Comparison of ENCODE assay signal across 8 cellular contexts in genomic region chr19:5624154-5624663, GRCh38.
DNase-seq lines count a peak whose midpoint lies in the region; ATAC-seq lines count a peak whose summit lies in the region.

No MANE protein-coding gene starts in this region.

- peaks cover 66% of the 10 kb centered on the region for H3K36me3 Mint-ChIP-seq in central memory CD8-positive, alpha-beta T cell (ENCODE audit: insufficient read depth)
- H3K36me3 Mint-ChIP-seq in stimulated activated naive B cell treated with anti-CD40 and anti-IgM and Interleukin-4, amounts not matched to agents 10 μg/mL and 1 μg/mL and 100 μg/mL, for 72 hours = peaks cover 54 to 68% of the 10 kb centered on the region in 2 donors

- no peaks in the 10 kb centered on the region for H3K9me3 Mint-ChIP-seq in central memory CD8-positive, alpha-beta T cell
- H3K9me3 Mint-ChIP-seq in stimulated activated naive B cell treated with anti-CD40 and anti-IgM and Interleukin-4, amounts not matched to agents 10 μg/mL and 1 μg/mL and 100 μg/mL, for 72 hours = no peaks in the 10 kb centered on the region

- H3K27me3 Mint-ChIP-seq in central memory CD8-positive, alpha-beta T cell = no peaks in the 10 kb centered on the region
- H3K27me3 Mint-ChIP-seq in stimulated activated naive B cell treated with anti-CD40 and anti-IgM and Interleukin-4, amounts not matched to agents 10 μg/mL and 1 μg/mL and 100 μg/mL, for 72 hours = no peaks in the 10 kb centered on the region

- no peak for ATAC-seq in central memory CD8-positive, alpha-beta T cell (replicated peaks; ENCODE audit: extremely low read depth, poor library complexity, severe bottlenecking)
- no peak for ATAC-seq in stimulated activated naive B cell treated with anti-CD40 and anti-IgM and Interleukin-4, amounts not matched to agents 10 μg/mL and 1 μg/mL and 100 μg/mL, for 72 hours (replicated peaks)
- no peak for ATAC-seq in GM21576 (IDR thresholded peaks at IDR 0.05; ENCODE audit: unreplicated experiment)

- DNase-seq in DMS79 treated with DMSO at 0.1 percent for 48 hours (lab: John Stamatoyannopoulos, UW) (peak; percentile 4), DMS79 (lab: John Stamatoyannopoulos, UW) (no peak), RKO (ENCODE audit: low spot score) (peak; percentile 47), left kidney (ENCODE audit: low read depth, low spot score) (peak; percentile 53), T-helper 9 cell (no peak)
- no peak for DNase-seq in central memory CD8-positive, alpha-beta T cell (ENCODE audit: low spot score in 2 of 2)
- no peak for DNase-seq in stimulated activated naive B cell treated with anti-CD40 and anti-IgM and Interleukin-4, amounts not matched to agents 10 μg/mL and 1 μg/mL and 100 μg/mL, for 72 hours

- H3K4me1 Mint-ChIP-seq in central memory CD8-positive, alpha-beta T cell = peaks cover 80% of the 10 kb centered on the region
- peaks cover 44 to 75% of the 10 kb centered on the region in 2 donors for H3K4me1 Mint-ChIP-seq in stimulated activated naive B cell treated with anti-CD40 and anti-IgM and Interleukin-4, amounts not matched to agents 10 μg/mL and 1 μg/mL and 100 μg/mL, for 72 hours

- H3K4me3 Mint-ChIP-seq in central memory CD8-positive, alpha-beta T cell = peak overlapping the region; percentile 100
- H3K4me3 Mint-ChIP-seq in stimulated activated naive B cell treated with anti-CD40 and anti-IgM and Interleukin-4, amounts not matched to agents 10 μg/mL and 1 μg/mL and 100 μg/mL, for 72 hours = peak overlapping the region; percentile 95 to 100

- H3K27ac Mint-ChIP-seq in central memory CD8-positive, alpha-beta T cell (ENCODE audit: low read depth) = peak overlapping the region; percentile 100
- peak overlapping the region; percentile 94 for H3K27ac Mint-ChIP-seq in stimulated activated naive B cell treated with anti-CD40 and anti-IgM and Interleukin-4, amounts not matched to agents 10 μg/mL and 1 μg/mL and 100 μg/mL, for 72 hours

Comparison
In these comparisons a context has a peak if more than half of its experiments do, and no peak if none do; other contexts are left out.
1. DNase-seq: peak in DMS79 treated with DMSO at 0.1 percent for 48 hours (single experiment), RKO (single experiment) and left kidney (single experiment); none in DMS79 (single experiment), central memory CD8-positive, alpha-beta T cell (0 of 2), stimulated activated naive B cell treated with anti-CD40 and anti-IgM and Interleukin-4, amounts not matched to agents 10 μg/mL and 1 μg/mL and 100 μg/mL, for 72 hours (single experiment) and T-helper 9 cell (single experiment).